In genomic region chr14:65959563-65960024, GRCh38 we compare ENCODE assay signal across 13 cellular contexts.
DNase-seq lines count a peak whose midpoint lies in the region; ATAC-seq and TF ChIP-seq lines count a peak whose summit lies in the region.
"Had no signal": no experiment of that assay in that cellular context is flagged by ENCODE, and none has a peak within 500 bp of the region (broad histone marks: within the 10 kb centered on the region; RNA-seq: fewer than 3 reads in every experiment).

No MANE protein-coding gene starts in this region.

- H3K4me1 Mint-ChIP-seq in activated CD4-positive, alpha-beta T cell treated with anti-CD3 and anti-CD28 coated beads, Interleukin-2, amount 10 ng/mL, durations not matched to agents 7 days and 5 days = peaks cover 45% of the 10 kb centered on the region
- H3K4me1 Mint-ChIP-seq in activated CD4-positive, alpha-beta T cell treated with anti-CD3 and anti-CD28 coated beads, Interleukin-2, amount 10 ng/mL, durations not matched to agents 24 days and 14 days = peaks cover 37% of the 10 kb centered on the region

- H3K4me3 ChIP-seq in HCT116 (replicated peaks in 1 of 2; ENCODE audit: low read depth in 1 of 2, low read length in 2 of 2) (no peak overlapping the region), Loucy (ENCODE audit: low read length, poor library complexity, severe bottlenecking) (no peak overlapping the region)
- H3K4me3 ChIP-seq: breast epithelium, prostate gland had no signal

- H3K79me2 ChIP-seq in HCT116 (ENCODE audit: insufficient read depth, low read length) (no peaks in the 10 kb centered on the region), Loucy (ENCODE audit: insufficient read depth, low read length) (no peaks in the 10 kb centered on the region)

- H3K4me3 Mint-ChIP-seq in activated CD4-positive, alpha-beta T cell treated with anti-CD3 and anti-CD28 coated beads, Interleukin-2, amount 10 ng/mL, durations not matched to agents 7 days and 5 days = no peak overlapping the region
- no peak overlapping the region for H3K4me3 Mint-ChIP-seq in activated CD4-positive, alpha-beta T cell treated with anti-CD3 and anti-CD28 coated beads, Interleukin-2, amount 10 ng/mL, durations not matched to agents 24 days and 14 days

- peaks cover 6% of the 10 kb centered on the region for H3K27me3 Mint-ChIP-seq in activated CD4-positive, alpha-beta T cell treated with anti-CD3 and anti-CD28 coated beads, Interleukin-2, amount 10 ng/mL, durations not matched to agents 7 days and 5 days
- H3K27me3 Mint-ChIP-seq in activated CD4-positive, alpha-beta T cell treated with anti-CD3 and anti-CD28 coated beads, Interleukin-2, amount 10 ng/mL, durations not matched to agents 24 days and 14 days = peaks cover 24% of the 10 kb centered on the region

- H3K9me3 ChIP-seq in HCT116 (ENCODE audit: control insufficient read depth in 1 of 2, insufficient read depth in 1 of 2, low read depth in 1 of 2, low read length in 2 of 2) = no peaks in the 10 kb centered on the region
- H3K9me3 ChIP-seq in Loucy (ENCODE audit: insufficient read depth, low read depth, low read length) = no peaks in the 10 kb centered on the region
- H3K9me3 ChIP-seq: breast epithelium, prostate gland had no signal

- H3K36me3 ChIP-seq in HCT116 (ENCODE audit: control insufficient read depth in 1 of 2, insufficient read depth in 2 of 2, low read length in 2 of 2) (no peaks in the 10 kb centered on the region), Loucy (ENCODE audit: insufficient read depth, low read length) (no peaks in the 10 kb centered on the region)
- H3K36me3 ChIP-seq: breast epithelium, prostate gland had no signal

- H3K4me2 ChIP-seq in HCT116 (ENCODE audit: low read length) (no peak overlapping the region), Loucy (ENCODE audit: low read depth, low read length, poor library complexity, severe bottlenecking) (no peak overlapping the region)

- no peak for TF ChIP-seq POLR2A in HCT116 (IDR thresholded peaks at IDR 0.05; ENCODE audit: borderline replicate concordance, extremely low read depth, insufficient read depth, insufficient read length)

- peak overlapping the region; percentile 62 for H3K27ac Mint-ChIP-seq in activated CD4-positive, alpha-beta T cell treated with anti-CD3 and anti-CD28 coated beads, Interleukin-2, amount 10 ng/mL, durations not matched to agents 7 days and 5 days
- no peak overlapping the region for H3K27ac Mint-ChIP-seq in activated CD4-positive, alpha-beta T cell treated with anti-CD3 and anti-CD28 coated beads, Interleukin-2, amount 10 ng/mL, durations not matched to agents 24 days and 14 days

- peaks cover 2% of the 10 kb centered on the region for H3K36me3 Mint-ChIP-seq in activated CD4-positive, alpha-beta T cell treated with anti-CD3 and anti-CD28 coated beads, Interleukin-2, amount 10 ng/mL, durations not matched to agents 7 days and 5 days (ENCODE audit: low read depth)
- no peaks in the 10 kb centered on the region for H3K36me3 Mint-ChIP-seq in activated CD4-positive, alpha-beta T cell treated with anti-CD3 and anti-CD28 coated beads, Interleukin-2, amount 10 ng/mL, durations not matched to agents 24 days and 14 days (ENCODE audit: low read depth)

- CTCF ChIA-PET in activated CD4-positive, alpha-beta T cell treated with anti-CD3 and anti-CD28 coated beads, Interleukin-2, amount 10 ng/mL, durations not matched to agents 7 days and 5 days (lab: Charles Lee) = interaction anchor here (0.6 to 1.6 kb wide), 6 partner anchors 9 to 544 kb away, joined by 3 to 5 read pairs (median 3); no protein-coding TSS in a partner anchor
- CTCF ChIA-PET in HCT116 (lab: Charles Lee) = interaction anchor here (0.6 to 3.6 kb wide), 11 partner anchors 9 to 796 kb away, joined by 3 to 65 read pairs (median 6); partner anchors contain the start of gene FUT8

- H3K27me3 ChIP-seq in HCT116 (ENCODE audit: insufficient read depth, low read length) (no peaks in the 10 kb centered on the region; the same call in 1 of the 2 replicates), Loucy (ENCODE audit: insufficient read depth, low read length, poor library complexity, severe bottlenecking) (no peaks in the 10 kb centered on the region)
- H3K27me3 ChIP-seq: breast epithelium had no signal

- DNase-seq in activated CD4-positive, alpha-beta T cell treated with anti-CD3 and anti-CD28 coated beads, Interleukin-2, amount 10 ng/mL, durations not matched to agents 7 days and 5 days = no peak
- DNase-seq in activated CD4-positive, alpha-beta T cell treated with anti-CD3 and anti-CD28 coated beads, Interleukin-2, amount 10 ng/mL, durations not matched to agents 24 days and 14 days = no peak
- no peak for DNase-seq in HCT116 (ENCODE audit: low read depth, low spot score)
- DNase-seq in renal cortical epithelial cell (ENCODE audit: low read depth) = peak; percentile 33
- no peak for DNase-seq in substantia nigra (lab: John Stamatoyannopoulos, UW)
- DNase-seq in activated CD4-positive, alpha-beta T cell treated with anti-CD3 and anti-CD28 coated beads for 1 hour = no peak
- DNase-seq in NCI-H2029 treated with DMSO at 0.1 percent for 48 hours (lab: John Stamatoyannopoulos, UW) = no peak
- DNase-seq: RPMI8226; stimulated activated CD4-positive, alpha-beta T cell treated with anti-CD3 and anti-CD28 coated beads, Interleukin-4, amount 100 ng/mL, for 4 hours had no signal

- H2AFZ ChIP-seq in HCT116 (ENCODE audit: low read depth, low read length, poor library complexity, severe bottlenecking) (no peak overlapping the region), Loucy (ENCODE audit: low read length) (0 out of 2 replicates have a peak overlapping the region, but pooled peaks have one; percentile 52)

- no peaks in the 10 kb centered on the region for H3K9me3 Mint-ChIP-seq in activated CD4-positive, alpha-beta T cell treated with anti-CD3 and anti-CD28 coated beads, Interleukin-2, amount 10 ng/mL, durations not matched to agents 7 days and 5 days
- H3K9me3 Mint-ChIP-seq in activated CD4-positive, alpha-beta T cell treated with anti-CD3 and anti-CD28 coated beads, Interleukin-2, amount 10 ng/mL, durations not matched to agents 24 days and 14 days = no peaks in the 10 kb centered on the region

- H3K4me1 ChIP-seq in HCT116 (ENCODE audit: control insufficient read depth in 1 of 2, insufficient read depth in 2 of 2, low read length in 2 of 2) (no peaks in the 10 kb centered on the region), Loucy (ENCODE audit: insufficient read depth, low read length, poor library complexity, severe bottlenecking) (peaks cover 4% of the 10 kb centered on the region)
- H3K4me1 ChIP-seq: breast epithelium had no signal

- H4K20me1 ChIP-seq in HCT116 (ENCODE audit: insufficient read depth) (no peaks in the 10 kb centered on the region), Loucy (ENCODE audit: insufficient read depth, low read length, poor library complexity, severe bottlenecking) (no peaks in the 10 kb centered on the region)

- no peak overlapping the region for H3K27ac ChIP-seq in HCT116 (ENCODE audit: low read depth, low read length)
- no peak overlapping the region for H3K27ac ChIP-seq in substantia nigra (ENCODE audit: low read depth, low read length, poor library complexity, severe bottlenecking)
- H3K27ac ChIP-seq: breast epithelium, epithelial cell of prostate, prostate gland had no signal

- RAD21 ChIA-PET in HCT116 (lab: Charles Lee; ENCODE audit: low non-redundant PET in 1 of 2, low total read pairs in 2 of 2, uncharacterized antibody in 2 of 2, unreplicated experiment in 2 of 2) = interaction anchor here in 1 of 2 experiments (0.9 kb wide), 1 partner anchor 796 kb away, joined by 4 read pairs; no protein-coding TSS in a partner anchor

- H3K9me2 ChIP-seq in HCT116 (ENCODE audit: insufficient read depth) (no peaks in the 10 kb centered on the region), Loucy (replicated peaks; ENCODE audit: low read depth, low read length) (no peaks in the 10 kb centered on the region)

- no TSS peak for BruUV-seq in HCT116 (replicated peaks; lab: Mats Ljungman, UMichigan)

- no peaks in the 10 kb centered on the region for H3F3A ChIP-seq in Loucy (ENCODE audit: low read depth)

- POLR2A ChIA-PET in activated CD4-positive, alpha-beta T cell treated with anti-CD3 and anti-CD28 coated beads, Interleukin-2, amount 10 ng/mL, durations not matched to agents 7 days and 5 days (lab: Charles Lee) = no interaction called here
- POLR2A ChIA-PET in HCT116 (lab: Charles Lee) = interaction anchor here (1.6 kb wide), 1 partner anchor 796 kb away, joined by 4 read pairs; no protein-coding TSS in a partner anchor

- TF ChIP-seq RAD21 in HCT116 (IDR thresholded peaks at IDR 0.05; ENCODE audit: low read depth) = no peak

- TF ChIP-seq CTCF in HCT116 (IDR thresholded peaks at IDR 0.05 in 2 of 3, conservative IDR thresholded peaks at IDR 0.05 in 1 of 3; ENCODE audit: borderline replicate concordance in 1 of 3, insufficient read depth in 1 of 3, low read depth in 2 of 3, low read length in 2 of 3) = no peak; a peak in 1 of 6 replicates
- peak; percentile 32; the same call in 1 of the 2 replicates for TF ChIP-seq CTCF in Loucy (conservative IDR thresholded peaks at IDR 0.05; ENCODE audit: low read length)

- intact Hi-C loops in activated CD4-positive, alpha-beta T cell treated with anti-CD3 and anti-CD28 coated beads, Interleukin-2, amount 10 ng/mL, durations not matched to agents 24 days and 14 days (cut with micrococcal nuclease) = loop anchor here (1.0 to 10.0 kb wide), 7 partner anchors 9 to 795 kb away; no protein-coding TSS in a partner anchor
- intact Hi-C loops in HCT116 (cut with micrococcal nuclease) = loop anchor here (1.0 to 2.0 kb wide), 4 partner anchors 111 to 795 kb away; no protein-coding TSS in a partner anchor

- 0 out of 2 replicates have a peak, but pooled peaks have one; percentile 11 for ATAC-seq in HCT116

- H3K9ac ChIP-seq in HCT116 (ENCODE audit: low read length) (no peak overlapping the region), Loucy (ENCODE audit: low read depth, low read length, poor library complexity, severe bottlenecking) (no peak overlapping the region)

TF ChIP-seq in HCT116, 20 proteins besides CTCF, POLR2A, EP300 and RAD21 (continues in another document):
- TF ChIP-seq CBX3 (IDR thresholded peaks at IDR 0.05; ENCODE audit: low read depth) = no peak
- TF ChIP-seq ELF1 (IDR thresholded peaks at IDR 0.05; ENCODE audit: borderline replicate concordance, low read depth) = no peak
- no peak for TF ChIP-seq CEBPB (IDR thresholded peaks at IDR 0.05; ENCODE audit: low read depth)
- no peak for TF ChIP-seq SIN3A (IDR thresholded peaks at IDR 0.05; ENCODE audit: low read depth)
- no peak for TF ChIP-seq SRF (IDR thresholded peaks at IDR 0.05; ENCODE audit: low read depth)
- no peak for TF ChIP-seq EZH2phosphoT487 (IDR thresholded peaks at IDR 0.05; ENCODE audit: borderline replicate concordance)
- no peak for TF ChIP-seq YY1 (IDR thresholded peaks at IDR 0.05; ENCODE audit: extremely low read depth, insufficient replicate concordance, low read depth, low read length)
- no peak for TF ChIP-seq SP1 (IDR thresholded peaks at IDR 0.05; ENCODE audit: low read depth)
- TF ChIP-seq ZFX (IDR thresholded peaks at IDR 0.05) = no peak
